In genomic region chr20:46400828-46401477, GRCh38 we compare ENCODE assay signal across 8 cellular contexts. TPM values are rescaled to one million over a fixed set of nuclear protein-coding genes. Genes with fewer than 3 reads are reported as not detected.
A peak's percentile ranks its signal among the peaks of the same experiment; 100 is the strongest.
DNase-seq lines count a peak whose midpoint lies in the region; ATAC-seq and TF ChIP-seq lines count a peak whose summit lies in the region.

No MANE protein-coding gene starts in this region.

- ATAC-seq in omental fat pad (ENCODE audit: low FRiP score) (peak; percentile 22), HG02763 (IDR thresholded peaks at IDR 0.05; ENCODE audit: unreplicated experiment) (no peak)

- peaks cover 2% of the 10 kb centered on the region for H3K36me3 ChIP-seq in GM06990 (ENCODE audit: control insufficient read depth, insufficient read depth, low read length)

- no peak for TF ChIP-seq CTCF in GM06990 (IDR thresholded peaks at IDR 0.05; ENCODE audit: insufficient read depth, low read length, poor library complexity, severe bottlenecking)
- no peak for TF ChIP-seq CTCF in omental fat pad (IDR thresholded peaks at IDR 0.05)

- H3K4me3 ChIP-seq in GM06990 (replicated peaks; ENCODE audit: low read depth, low read length): no peak overlapping the region

- H3K27me3 ChIP-seq in GM06990 (replicated peaks; ENCODE audit: control insufficient read depth, insufficient read depth, low read length): no peaks in the 10 kb centered on the region

- DNase-seq in GM06990 (ENCODE audit: extremely low read depth, insufficient read length): peak; percentile 20
- DNase-seq in T follicular helper cell (ENCODE audit: low read depth): peak; percentile 9
- peak; percentile 41 for DNase-seq in effector CD4-positive, alpha-beta T cell
- no peak for DNase-seq in omental fat pad (ENCODE audit: low spot score)
- DNase-seq in middle frontal gyrus (ENCODE audit: extremely low spot score, low spot score): no peak
- DNase-seq in HK-2 (ENCODE audit: unreplicated experiment): no peak
- DNase-seq in COR-L47 (lab: John Stamatoyannopoulos, UW): no peak

RNA-seq across cellular contexts. Expression of gene ELMO2, which starts 5.5 kb away (rescaled TPM):
- 10 to 100 TPM; 30.7 to 57.6 (median 47.4) TPM for total RNA-seq in omental fat pad

Comparison
In these comparisons a context has a peak if more than half of its experiments do, and no peak if none do; other contexts are left out.
1. DNase-seq: peak in GM06990 (single experiment), T follicular helper cell (single experiment) and effector CD4-positive, alpha-beta T cell (single experiment); none in omental fat pad (single experiment), middle frontal gyrus (single experiment), HK-2 (single experiment) and COR-L47 (single experiment).